ENCODE assay signal across 1 cellular context in genomic region chr2:239441724-239442123, GRCh38.
TF ChIP-seq lines count a peak whose summit lies in the region.

No MANE protein-coding gene starts in this region.

TF ChIP-seq in SK-N-SH, 30 proteins besides CTCF, POLR2A, EP300 and RAD21 (continued from another document):
- TF ChIP-seq FOSL2 (IDR thresholded peaks at IDR 0.05; ENCODE audit: borderline replicate concordance, low read depth) = no peak
TF ChIP-seq in SK-N-SH: peak in this region for 0.
